ENCODE assay signal across 8 cellular contexts in the genomic region with DNA sequence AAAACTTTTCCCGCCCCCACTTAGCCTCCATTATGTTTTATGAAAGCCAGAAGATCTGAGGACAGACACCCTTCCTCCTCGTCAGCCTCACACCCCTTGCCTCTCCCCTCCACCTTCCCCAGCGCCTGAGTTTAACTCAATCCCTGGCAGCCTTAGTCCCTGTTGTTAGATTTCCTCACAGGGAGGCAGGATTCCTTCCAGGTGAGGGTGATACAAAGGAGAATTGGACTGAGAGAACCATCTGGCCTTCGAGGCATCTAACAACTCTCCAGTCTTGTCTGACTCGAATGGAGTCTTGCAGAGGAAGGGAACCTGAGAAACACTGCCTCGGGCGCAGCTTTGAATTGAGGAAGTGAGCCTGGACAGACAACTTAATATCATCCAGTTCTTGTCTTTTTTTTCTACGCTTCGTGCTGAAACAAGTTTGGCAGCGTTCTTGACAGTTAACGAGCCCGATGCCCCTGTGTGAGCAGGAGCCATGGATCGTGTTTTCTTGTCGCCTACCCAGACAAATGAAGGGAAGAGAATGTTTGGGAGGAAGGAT. TPM values are rescaled to one million over a fixed set of nuclear protein-coding genes. Genes with fewer than 3 reads are reported as not detected.
A peak's percentile ranks its signal among the peaks of the same experiment; 100 is the strongest.
DNase-seq lines count a peak whose midpoint lies in the region; ATAC-seq and TF ChIP-seq lines count a peak whose summit lies in the region.

No MANE protein-coding gene starts in this region.

- H3K4me3 ChIP-seq in GM23338: peak overlapping the region; percentile 89
- peak overlapping the region; percentile 92 for H3K4me3 ChIP-seq in SJCRH30
- peak overlapping the region; percentile 90 for H3K4me3 ChIP-seq in osteoblast (ENCODE audit: insufficient read depth, low read length)

- DNase-seq in CD1c-positive myeloid dendritic cell (ENCODE audit: extremely low spot score): peak; percentile 83
- peak; percentile 65 for DNase-seq in GM23338 (ENCODE audit: low spot score)
- no peak for DNase-seq in SJCRH30
- DNase-seq in epithelial cell of prostate (ENCODE audit: low read depth, low spot score): peak; percentile 81
- DNase-seq in osteoblast (ENCODE audit: insufficient read length, low spot score, missing footprints): peak; percentile 81
- no peak for DNase-seq in foreskin melanocyte

- peaks cover 15% of the 10 kb centered on the region for H3F3A ChIP-seq in GM23338 (replicated peaks; ENCODE audit: low read depth)

- no peak overlapping the region for H2AFZ ChIP-seq in GM23338
- H2AFZ ChIP-seq in osteoblast (ENCODE audit: low read length): peak overlapping the region; percentile 74

- TF ChIP-seq CTCF in GM23338 (conservative IDR thresholded peaks at IDR 0.05; ENCODE audit: low read depth in 2 of 2) (no peak), osteoblast (IDR thresholded peaks at IDR 0.05; ENCODE audit: extremely low read depth, low read depth, low read length) (no peak)

- peak overlapping the region; percentile 94 for H3K27ac ChIP-seq in GM23338 (ENCODE audit: low read depth)
- peak overlapping the region; percentile 13; the same call in 1 of the 2 replicates for H3K27ac ChIP-seq in SJCRH30
- H3K27ac ChIP-seq in epithelial cell of prostate: peak overlapping the region; percentile 93
- H3K27ac ChIP-seq in osteoblast (ENCODE audit: low read depth, low read length): peak overlapping the region; percentile 51

- H3K9me2 ChIP-seq in GM23338 (ENCODE audit: insufficient read depth): no peaks in the 10 kb centered on the region

- no peaks in the 10 kb centered on the region for H3K36me3 ChIP-seq in GM23338 (ENCODE audit: insufficient read depth)
- peaks cover 7% of the 10 kb centered on the region; the same call in 1 of the 2 replicates for H3K36me3 ChIP-seq in SJCRH30
- peaks cover 27% of the 10 kb centered on the region for H3K36me3 ChIP-seq in osteoblast (ENCODE audit: insufficient read depth, low read length)

- ATAC-seq in GM23338 (peak; percentile 5), HG02588 (IDR thresholded peaks at IDR 0.05; ENCODE audit: unreplicated experiment) (no peak), HG03045 (IDR thresholded peaks at IDR 0.05; ENCODE audit: unreplicated experiment) (no peak)

- H3K27me3 Mint-ChIP-seq in GM23338 (ENCODE audit: insufficient read depth, low read depth, poor library complexity): peaks cover 15% of the 10 kb centered on the region

- H3K9me3 ChIP-seq in SJCRH30 (replicated peaks): no peaks in the 10 kb centered on the region
- no peaks in the 10 kb centered on the region for H3K9me3 ChIP-seq in osteoblast (ENCODE audit: low read depth, low read length)

- H3K4me2 ChIP-seq in GM23338 (peak overlapping the region; percentile 80), osteoblast (ENCODE audit: insufficient read depth, low read length) (peak overlapping the region; percentile 78)

- H3K4me1 Mint-ChIP-seq in GM23338: peaks cover 16% of the 10 kb centered on the region

- H3K36me3 Mint-ChIP-seq in GM23338 (ENCODE audit: low read depth): peaks cover 15% of the 10 kb centered on the region

- H3K27me3 ChIP-seq in GM23338 (ENCODE audit: insufficient read depth) (no peaks in the 10 kb centered on the region), SJCRH30 (no peaks in the 10 kb centered on the region), osteoblast (ENCODE audit: insufficient read depth, low read length) (no peaks in the 10 kb centered on the region)

- H3K9me3 Mint-ChIP-seq in GM23338: no peaks in the 10 kb centered on the region

- H3K4me3 Mint-ChIP-seq in GM23338: peak overlapping the region; percentile 68

- H3K4me1 ChIP-seq in GM23338 (ENCODE audit: insufficient read depth) (peaks cover 13% of the 10 kb centered on the region), SJCRH30 (peaks cover 4% of the 10 kb centered on the region; the same call in 1 of the 2 replicates), osteoblast (ENCODE audit: insufficient read depth, low read length) (peaks cover 6% of the 10 kb centered on the region)

- H3K27ac Mint-ChIP-seq in GM23338: peak overlapping the region; percentile 93

- no peaks in the 10 kb centered on the region for H4K20me1 ChIP-seq in GM23338 (replicated peaks; ENCODE audit: insufficient read depth)
- H4K20me1 ChIP-seq in osteoblast (ENCODE audit: insufficient read depth, low read length): no peaks in the 10 kb centered on the region

- peaks cover 13% of the 10 kb centered on the region; the same call in 1 of the 2 replicates for H3K79me2 ChIP-seq in GM23338 (replicated peaks; ENCODE audit: insufficient read depth)
- no peaks in the 10 kb centered on the region for H3K79me2 ChIP-seq in osteoblast (ENCODE audit: insufficient read depth, low read length)

TF ChIP-seq in GM23338, 12 proteins besides CTCF, POLR2A, EP300 and RAD21 (continues in another document):
- no peak for TF ChIP-seq NANOG (IDR thresholded peaks at IDR 0.05; ENCODE audit: borderline replicate concordance)
- no peak for TF ChIP-seq ZNF114 (CRISPR knock-in tag; IDR thresholded peaks at IDR 0.05)
- no peak for TF ChIP-seq CREB1 (CRISPR knock-in tag; IDR thresholded peaks at IDR 0.05; ENCODE audit: low read depth)
- TF ChIP-seq, protein P1, sequence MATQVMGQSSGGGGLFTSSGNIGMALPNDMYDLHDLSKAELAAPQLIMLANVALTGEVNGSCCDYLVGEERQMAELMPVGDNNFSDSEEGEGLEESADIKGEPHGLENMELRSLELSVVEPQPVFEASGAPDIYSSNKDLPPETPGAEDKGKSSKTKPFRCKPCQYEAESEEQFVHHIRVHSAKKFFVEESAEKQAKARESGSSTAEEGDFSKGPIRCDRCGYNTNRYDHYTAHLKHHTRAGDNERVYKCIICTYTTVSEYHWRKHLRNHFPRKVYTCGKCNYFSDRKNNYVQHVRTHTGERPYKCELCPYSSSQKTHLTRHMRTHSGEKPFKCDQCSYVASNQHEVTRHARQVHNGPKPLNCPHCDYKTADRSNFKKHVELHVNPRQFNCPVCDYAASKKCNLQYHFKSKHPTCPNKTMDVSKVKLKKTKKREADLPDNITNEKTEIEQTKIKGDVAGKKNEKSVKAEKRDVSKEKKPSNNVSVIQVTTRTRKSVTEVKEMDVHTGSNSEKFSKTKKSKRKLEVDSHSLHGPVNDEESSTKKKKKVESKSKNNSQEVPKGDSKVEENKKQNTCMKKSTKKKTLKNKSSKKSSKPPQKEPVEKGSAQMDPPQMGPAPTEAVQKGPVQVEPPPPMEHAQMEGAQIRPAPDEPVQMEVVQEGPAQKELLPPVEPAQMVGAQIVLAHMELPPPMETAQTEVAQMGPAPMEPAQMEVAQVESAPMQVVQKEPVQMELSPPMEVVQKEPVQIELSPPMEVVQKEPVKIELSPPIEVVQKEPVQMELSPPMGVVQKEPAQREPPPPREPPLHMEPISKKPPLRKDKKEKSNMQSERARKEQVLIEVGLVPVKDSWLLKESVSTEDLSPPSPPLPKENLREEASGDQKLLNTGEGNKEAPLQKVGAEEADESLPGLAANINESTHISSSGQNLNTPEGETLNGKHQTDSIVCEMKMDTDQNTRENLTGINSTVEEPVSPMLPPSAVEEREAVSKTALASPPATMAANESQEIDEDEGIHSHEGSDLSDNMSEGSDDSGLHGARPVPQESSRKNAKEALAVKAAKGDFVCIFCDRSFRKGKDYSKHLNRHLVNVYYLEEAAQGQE (IDR thresholded peaks at IDR 0.05; ENCODE audit: unreplicated experiment): no peak
- TF ChIP-seq, protein P2, sequence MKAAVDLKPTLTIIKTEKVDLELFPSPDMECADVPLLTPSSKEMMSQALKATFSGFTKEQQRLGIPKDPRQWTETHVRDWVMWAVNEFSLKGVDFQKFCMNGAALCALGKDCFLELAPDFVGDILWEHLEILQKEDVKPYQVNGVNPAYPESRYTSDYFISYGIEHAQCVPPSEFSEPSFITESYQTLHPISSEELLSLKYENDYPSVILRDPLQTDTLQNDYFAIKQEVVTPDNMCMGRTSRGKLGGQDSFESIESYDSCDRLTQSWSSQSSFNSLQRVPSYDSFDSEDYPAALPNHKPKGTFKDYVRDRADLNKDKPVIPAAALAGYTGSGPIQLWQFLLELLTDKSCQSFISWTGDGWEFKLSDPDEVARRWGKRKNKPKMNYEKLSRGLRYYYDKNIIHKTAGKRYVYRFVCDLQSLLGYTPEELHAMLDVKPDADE (IDR thresholded peaks at IDR 0.05): no peak
- TF ChIP-seq ZNF331 (CRISPR knock-in tag; IDR thresholded peaks at IDR 0.05; ENCODE audit: low read depth): no peak
- no peak for TF ChIP-seq POLR2AphosphoS5 (IDR thresholded peaks at IDR 0.05; ENCODE audit: low read depth)
- TF ChIP-seq EZH2 (IDR thresholded peaks at IDR 0.05; ENCODE audit: low read depth, unreplicated experiment): no peak

RNA-seq across cellular contexts. Expression of gene ZNF768, which starts 1.3 kb away (rescaled TPM):
- 34.6 and 43.0 TPM in 2 replicates for total RNA-seq in GM23338 (2014; rRNA removed; shearing (Covaris generic))
- 8.3 and 8.5 TPM in 2 replicates for polyA plus RNA-seq in GM23338 (2016; fragmentation: Nextera tagmentation; extraction: Ambion mirVana)
- 59.7 and 62.5 TPM in 2 replicates for total RNA-seq in SJCRH30 (2014; rRNA removed; shearing (Covaris generic))
- total RNA-seq in osteoblast: 22.7 and 25.0 TPM in 2 replicates

RNA-seq across cellular contexts. Expression of gene ZNF747, which starts 7.0 kb away (rescaled TPM):
- 10.8 and 12.6 TPM in 2 replicates for total RNA-seq in GM23338 (2014; rRNA removed; shearing (Covaris generic))
- 3.0 and 4.2 TPM in 2 replicates for polyA plus RNA-seq in GM23338 (2016; fragmentation: Nextera tagmentation; extraction: Ambion mirVana)
- 11.2 and 12.0 TPM in 2 replicates for total RNA-seq in SJCRH30 (2014; rRNA removed; shearing (Covaris generic))
- 16.6 and 17.1 TPM in 2 replicates for total RNA-seq in osteoblast

RNA-seq across cellular contexts. Expression of gene ZNF764, which starts 30.5 kb away (rescaled TPM):
- 10.7 and 12.9 TPM in 2 replicates for total RNA-seq in GM23338 (2014; rRNA removed; shearing (Covaris generic))
- 5.6 and 6.0 TPM in 2 replicates for polyA plus RNA-seq in GM23338 (2016; fragmentation: Nextera tagmentation; extraction: Ambion mirVana)
- 10.7 and 11.3 TPM in 2 replicates for total RNA-seq in SJCRH30 (2014; rRNA removed; shearing (Covaris generic))
- total RNA-seq in osteoblast: 5.3 and 7.6 TPM in 2 replicates

RNA-seq across cellular contexts. Expression of gene ZNF688, which starts 43.8 kb away (rescaled TPM):
- total RNA-seq in GM23338 (2014; rRNA removed; shearing (Covaris generic)): 1.3 and 4.0 TPM in 2 replicates
- 4.4 and 6.2 TPM in 2 replicates for polyA plus RNA-seq in GM23338 (2016; fragmentation: Nextera tagmentation; extraction: Ambion mirVana)
- total RNA-seq in SJCRH30 (2014; rRNA removed; shearing (Covaris generic)): 4.2 and 4.3 TPM in 2 replicates
- 10.9 and 12.3 TPM in 2 replicates for total RNA-seq in osteoblast

RNA-seq across cellular contexts. Expression of gene ITGAL, which starts 55.2 kb away (rescaled TPM):
- 0.07 TPM in 1 of 2 replicates, not detected in the other for total RNA-seq in GM23338 (2014; rRNA removed; shearing (Covaris generic))
- 0.05 and 0.43 TPM in 2 replicates for polyA plus RNA-seq in GM23338 (2016; fragmentation: Nextera tagmentation; extraction: Ambion mirVana)
- total RNA-seq in SJCRH30 (2014; rRNA removed; shearing (Covaris generic)): not detected in 2 replicates
- 0.36 TPM in 1 of 2 replicates, not detected in the other for total RNA-seq in osteoblast

Comparison
In these comparisons a context has a peak if more than half of its experiments do, and no peak if none do; other contexts are left out.
1. DNase-seq: peak in CD1c-positive myeloid dendritic cell (single experiment), GM23338 (single experiment), epithelial cell of prostate (single experiment) and osteoblast (single experiment); none in SJCRH30 (0 of 2) and foreskin melanocyte (single experiment).
2. H3K27ac ChIP-seq: peak in every context shown above with its lines; median percentile 94 in GM23338; 93 in epithelial cell of prostate; 51 in osteoblast; 13 in SJCRH30.
3. Peak in every context shown above with its lines, with median percentiles within 50 percentile points of each other: H3K4me3 ChIP-seq.